Comparison of ENCODE assay signal across 13 cellular contexts in the genomic region with DNA sequence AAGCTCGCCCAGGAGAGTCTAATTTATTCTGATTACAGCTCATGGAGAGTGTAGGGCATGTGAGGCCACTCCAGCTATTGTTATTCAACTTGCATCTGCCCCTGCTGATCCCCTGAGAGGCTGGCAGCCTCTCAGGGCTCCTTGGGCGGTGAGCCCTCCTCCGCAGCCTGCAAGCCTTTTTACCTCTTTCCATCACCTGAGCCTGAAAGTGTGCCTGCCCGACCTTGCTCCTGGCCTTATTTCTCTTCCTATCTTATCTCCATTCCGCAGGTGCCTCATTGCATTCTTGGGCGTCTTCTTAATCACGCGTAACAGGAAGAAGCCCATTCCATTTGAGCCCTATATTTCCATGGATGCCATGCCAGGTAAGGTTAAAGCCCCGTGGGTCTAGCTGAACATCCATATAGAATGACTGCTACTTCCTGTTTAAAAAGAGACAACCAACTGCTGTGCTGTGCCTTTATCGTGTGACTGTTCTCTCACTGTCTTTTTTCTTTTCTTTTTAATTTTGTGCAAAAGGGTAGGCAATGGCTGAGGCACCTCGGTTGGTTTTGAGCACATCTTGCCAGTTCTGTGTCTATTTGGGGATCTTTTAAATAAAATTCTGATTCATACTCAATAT. TPM values are rescaled to one million over a fixed set of nuclear protein-coding genes. Genes with fewer than 3 reads are reported as not detected.
A peak's percentile ranks its signal among the peaks of the same experiment; 100 is the strongest.
DNase-seq lines count a peak whose midpoint lies in the region; ATAC-seq, FAIRE-seq and TF ChIP-seq lines count a peak whose summit lies in the region.
"Had no signal": no experiment of that assay in that cellular context is flagged by ENCODE, and none has a peak within 500 bp of the region (broad histone marks: within the 10 kb centered on the region; RNA-seq: fewer than 3 reads in every experiment).

No MANE protein-coding gene starts in this region.

- FAIRE-seq in HTR-8/SVneo (lab: Jason Lieb, UNC) = no peak
- FAIRE-seq: D721Med had no signal

- H3K9me3 Mint-ChIP-seq in activated CD4-positive, alpha-beta memory T cell treated with anti-CD3 and anti-CD28 coated beads, Interleukin-2, amount 10 ng/mL, durations not matched to agents 7 days and 5 days = peaks cover 13% of the 10 kb centered on the region

- H3K27me3 ChIP-seq in mesendoderm (ENCODE audit: insufficient read depth, low read length, poor library complexity) (no peaks in the 10 kb centered on the region), gastroesophageal sphincter (no peaks in the 10 kb centered on the region)
- H3K27me3 ChIP-seq: tibial artery had no signal

- no peaks in the 10 kb centered on the region for H3K4me1 Mint-ChIP-seq in activated CD4-positive, alpha-beta memory T cell treated with anti-CD3 and anti-CD28 coated beads, Interleukin-2, amount 10 ng/mL, durations not matched to agents 7 days and 5 days

- H3K27ac ChIP-seq in mesendoderm (ENCODE audit: low read depth, low read length) = no peak overlapping the region
- no peak overlapping the region for H3K27ac ChIP-seq in gastroesophageal sphincter
- H3K27ac ChIP-seq: tibial artery had no signal

- no peak for TF ChIP-seq POLR2A in gastroesophageal sphincter (IDR thresholded peaks at IDR 0.05)

- H4K8ac ChIP-seq in mesendoderm (ENCODE audit: low read depth, low read length) = no peak overlapping the region

- no CpG with 5 or more reads among the region's 11 CpGs for WGBS in mesendoderm (ENCODE audit: extremely low coverage, insufficient coverage, low lambda C conversion rate)
- 51 to 65% methylated on average over 6 to 11 of the region's 11 CpGs for WGBS in gastroesophageal sphincter (ENCODE audit: low coverage in 1 of 2), 2 donors

- H3K27me3 Mint-ChIP-seq in activated CD4-positive, alpha-beta memory T cell treated with anti-CD3 and anti-CD28 coated beads, Interleukin-2, amount 10 ng/mL, durations not matched to agents 7 days and 5 days = no peaks in the 10 kb centered on the region

- no peak overlapping the region for H2BK15ac ChIP-seq in mesendoderm (replicated peaks; ENCODE audit: low read depth)

- H3K4me3 ChIP-seq in mesendoderm (ENCODE audit: low read length) (no peak overlapping the region), gastroesophageal sphincter (no peak overlapping the region)
- H3K4me3 ChIP-seq: tibial artery had no signal

- H3K36me3 ChIP-seq in mesendoderm (ENCODE audit: control insufficient read depth, insufficient read depth, low read length) = no peaks in the 10 kb centered on the region
- H3K36me3 ChIP-seq in gastroesophageal sphincter = peaks cover 0 to 85% of the 10 kb centered on the region in 2 donors

- no peak overlapping the region for H3K4me3 Mint-ChIP-seq in activated CD4-positive, alpha-beta memory T cell treated with anti-CD3 and anti-CD28 coated beads, Interleukin-2, amount 10 ng/mL, durations not matched to agents 7 days and 5 days

- POLR2A ChIA-PET in activated CD4-positive, alpha-beta memory T cell treated with anti-CD3 and anti-CD28 coated beads, Interleukin-2, amount 10 ng/mL, durations not matched to agents 7 days and 5 days (lab: Charles Lee) = interaction anchor here (1.1 to 1.8 kb wide), 4 partner anchors 17 to 38 kb away, joined by 3 to 5 read pairs (median 3); no protein-coding TSS in a partner anchor

- H3K9me3 ChIP-seq in gastroesophageal sphincter = no peaks in the 10 kb centered on the region
- H3K9me3 ChIP-seq: tibial artery had no signal

- no peak overlapping the region for H3K4me2 ChIP-seq in mesendoderm (ENCODE audit: low read length)

- no peak overlapping the region for H4K5ac ChIP-seq in mesendoderm (ENCODE audit: low read length)

- CTCF ChIA-PET in activated CD4-positive, alpha-beta memory T cell treated with anti-CD3 and anti-CD28 coated beads, Interleukin-2, amount 10 ng/mL, durations not matched to agents 7 days and 5 days (lab: Charles Lee) = interaction anchor here (0.6 to 0.8 kb wide), 2 partner anchors 60 to 99 kb away, joined by 3 read pairs; no protein-coding TSS in a partner anchor

- H3K79me1 ChIP-seq in mesendoderm (ENCODE audit: low read length) = no peaks in the 10 kb centered on the region

- H3K18ac ChIP-seq in mesendoderm (ENCODE audit: low read length) = no peak overlapping the region

- H3K4ac ChIP-seq in mesendoderm (ENCODE audit: low read depth, low read length) = no peak overlapping the region

- no peaks in the 10 kb centered on the region for H3K79me2 ChIP-seq in mesendoderm (ENCODE audit: control insufficient read depth, insufficient read depth, low read length)

- no peak overlapping the region for H2BK120ac ChIP-seq in mesendoderm (ENCODE audit: low read depth, low read length)

- no peak for ATAC-seq in GM19023 (IDR thresholded peaks at IDR 0.05; ENCODE audit: unreplicated experiment)
- no peak for ATAC-seq in gastroesophageal sphincter

- DNase-seq in ELF-1 (ENCODE audit: low read depth, low spot score) (peak; percentile 75), NCI-H128 (lab: John Stamatoyannopoulos, UW; ENCODE audit: unreplicated experiment) (peak; percentile 67), mesendoderm (peak; percentile 78), AG08396 (ENCODE audit: low spot score) (no peak), HTR-8/SVneo (ENCODE audit: insufficient read length, low spot score) (no peak)
- DNase-seq in activated CD4-positive, alpha-beta memory T cell treated with anti-CD3 and anti-CD28 coated beads, Interleukin-2, amount 10 ng/mL, durations not matched to agents 7 days and 5 days = no peak
- DNase-seq: activated CD4-positive, CD25-positive, alpha-beta regulatory T cell; effector CD4-positive, alpha-beta T cell; NCI-H1694; tibial artery had no signal

- H3K4me1 ChIP-seq in mesendoderm (ENCODE audit: control insufficient read depth, low read depth, low read length) (peaks cover 8% of the 10 kb centered on the region), gastroesophageal sphincter (no peaks in the 10 kb centered on the region)
- H3K4me1 ChIP-seq: tibial artery had no signal

- H3K9ac ChIP-seq in mesendoderm (ENCODE audit: low read length) = no peak overlapping the region

- no peak overlapping the region for H3K23ac ChIP-seq in mesendoderm (ENCODE audit: low read length)

- no peak overlapping the region for H2BK5ac ChIP-seq in mesendoderm (ENCODE audit: low read length)

- peaks cover 69% of the 10 kb centered on the region for H3K36me3 Mint-ChIP-seq in activated CD4-positive, alpha-beta memory T cell treated with anti-CD3 and anti-CD28 coated beads, Interleukin-2, amount 10 ng/mL, durations not matched to agents 7 days and 5 days (ENCODE audit: low read depth)

- no peak overlapping the region for H3K56ac ChIP-seq in mesendoderm (ENCODE audit: low read length)

- TF ChIP-seq CTCF in gastroesophageal sphincter (IDR thresholded peaks at IDR 0.05) = no peak

- TF ChIP-seq EP300 in gastroesophageal sphincter (IDR thresholded peaks at IDR 0.05) = no peak

- no peak overlapping the region for H2AK5ac ChIP-seq in mesendoderm (ENCODE audit: low read length)

- H3K27ac Mint-ChIP-seq in activated CD4-positive, alpha-beta memory T cell treated with anti-CD3 and anti-CD28 coated beads, Interleukin-2, amount 10 ng/mL, durations not matched to agents 7 days and 5 days = peak overlapping the region; percentile 19

RNA-seq across cellular contexts. Expression of gene RCAN3, which starts 38.8 kb away (rescaled TPM):
- total RNA-seq in activated CD4-positive, alpha-beta memory T cell treated with anti-CD3 and anti-CD28 coated beads, Interleukin-2, amount 10 ng/mL, durations not matched to agents 7 days and 5 days = 10 to 100 TPM; 59.3 to 62.6 TPM
- 13.0 TPM for polyA plus RNA-seq in mesendoderm (2013, experiment 1 of 2)
- 13.4 TPM for polyA plus RNA-seq in mesendoderm (2013, experiment 2 of 2)
- 10 to 100 TPM in 3 of 4 donors, 1 to 10 TPM in 1; 9.0 to 12.7 (median 11.5) TPM for total RNA-seq in gastroesophageal sphincter

RNA-seq across cellular contexts. Expression of gene NIPAL3, which starts 48.3 kb away (rescaled TPM):
- 10 to 100 TPM; 51.8 to 53.5 TPM for total RNA-seq in activated CD4-positive, alpha-beta memory T cell treated with anti-CD3 and anti-CD28 coated beads, Interleukin-2, amount 10 ng/mL, durations not matched to agents 7 days and 5 days
- 3.5 TPM for polyA plus RNA-seq in mesendoderm (2013, experiment 1 of 2)
- polyA plus RNA-seq in mesendoderm (2013, experiment 2 of 2) = 3.6 TPM
- 10 to 100 TPM; 22.3 to 45.7 (median 35.6) TPM for total RNA-seq in gastroesophageal sphincter

RNA-seq across cellular contexts. Expression of gene STPG1, which starts 50.3 kb away (rescaled TPM):
- total RNA-seq in activated CD4-positive, alpha-beta memory T cell treated with anti-CD3 and anti-CD28 coated beads, Interleukin-2, amount 10 ng/mL, durations not matched to agents 7 days and 5 days = 1 to 10 TPM; 9.1 to 9.5 TPM
- polyA plus RNA-seq in mesendoderm (2013, experiment 1 of 2) = 7.7 TPM
- polyA plus RNA-seq in mesendoderm (2013, experiment 2 of 2) = 8.9 TPM
- total RNA-seq in gastroesophageal sphincter = 1 to 10 TPM; 2.2 to 7.6 (median 6.1) TPM

Comparison
In these comparisons a context has a peak if more than half of its experiments do, and no peak if none do; other contexts are left out.
1. DNase-seq: peak in ELF-1 (single experiment), NCI-H128 (single experiment) and mesendoderm (single experiment); none in activated CD4-positive, alpha-beta memory T cell treated with anti-CD3 and anti-CD28 coated beads, Interleukin-2, amount 10 ng/mL, durations not matched to agents 7 days and 5 days (single experiment), AG08396 (single experiment) and HTR-8/SVneo (single experiment).
2. RNA of gene RCAN3, which starts 38.8 kb away (total RNA-seq): 59.3 to 62.6 TPM in activated CD4-positive, alpha-beta memory T cell treated with anti-CD3 and anti-CD28 coated beads, Interleukin-2, amount 10 ng/mL, durations not matched to agents 7 days and 5 days; 9.0 to 12.7 TPM in gastroesophageal sphincter; every median in the first group is over 4 times any median in the second.